Comparison of ENCODE assay signal across 8 cellular contexts in the genomic region with DNA sequence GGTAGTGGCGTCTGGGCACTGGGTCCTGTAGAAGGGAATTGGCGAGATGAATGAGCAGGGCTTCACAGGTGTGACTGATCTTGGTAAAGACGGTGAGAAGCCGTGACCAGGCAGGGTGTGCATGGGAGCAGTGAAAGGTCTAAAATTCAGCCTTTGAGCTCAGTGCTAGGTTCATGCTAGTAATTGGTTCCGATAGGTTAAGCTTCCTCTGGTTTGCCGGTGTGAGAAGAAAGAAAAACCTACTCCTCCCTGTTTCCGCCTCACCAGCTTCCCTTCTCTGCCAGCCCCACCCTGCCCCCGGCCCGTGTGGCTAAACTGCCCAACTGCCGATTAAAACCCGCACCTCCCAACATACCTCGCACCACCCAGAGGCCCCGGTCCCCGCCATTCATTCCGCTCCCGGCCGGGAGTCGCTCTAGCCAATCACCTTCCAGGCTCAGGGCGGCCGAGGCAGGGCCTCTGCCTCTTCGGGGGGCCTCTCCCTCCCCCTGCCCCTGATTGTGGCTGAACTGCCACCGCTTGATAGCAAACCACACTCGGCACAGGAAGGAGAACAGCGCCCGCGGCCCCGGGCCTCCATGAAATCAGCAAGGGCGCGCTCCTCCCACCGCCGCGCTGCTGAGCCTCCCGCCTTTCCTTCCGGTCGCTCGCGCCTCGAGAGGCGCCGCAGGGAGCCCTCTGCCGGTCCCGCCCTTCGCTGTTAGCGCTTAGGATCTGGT. TPM values are rescaled to one million over a fixed set of nuclear protein-coding genes. Genes with fewer than 3 reads are reported as not detected.
DNase-seq lines count a peak whose midpoint lies in the region; ATAC-seq, FAIRE-seq and TF ChIP-seq lines count a peak whose summit lies in the region.

No MANE protein-coding gene starts in this region.

- peak overlapping the region; percentile 86 for H3K4me3 Mint-ChIP-seq in activated T-helper 1 cell treated with anti-CD3 and anti-CD28 coated beads, Interleukin-12 subunit alpha, Interleukin-12 subunit beta, Interleukin-2, Interleukin-4 antibody, amounts not matched to agents 30 ng/mL and 10 ng/mL and 1 ng/mL, durations not matched to agents 14 hours and 24 hours and 36 hours
- peak overlapping the region; percentile 80 to 96 (median 88) for H3K4me3 Mint-ChIP-seq in naive thymus-derived CD8-positive, alpha-beta T cell

- H3K9me3 Mint-ChIP-seq in activated T-helper 1 cell treated with anti-CD3 and anti-CD28 coated beads, Interleukin-12 subunit alpha, Interleukin-12 subunit beta, Interleukin-2, Interleukin-4 antibody, amounts not matched to agents 30 ng/mL and 10 ng/mL and 1 ng/mL, durations not matched to agents 14 hours and 24 hours and 36 hours, result no peaks in the 10 kb centered on the region
- no peaks in the 10 kb centered on the region for H3K9me3 Mint-ChIP-seq in naive thymus-derived CD8-positive, alpha-beta T cell

- POLR2A ChIA-PET in naive thymus-derived CD8-positive, alpha-beta T cell (lab: Charles Lee), result interaction anchor here (0.6 to 3.4 kb wide), 17 partner anchors 9 to 529 kb away, joined by 3 to 34 read pairs (median 5); a partner anchor contains a TSS

- no peaks in the 10 kb centered on the region for H3K27me3 Mint-ChIP-seq in activated T-helper 1 cell treated with anti-CD3 and anti-CD28 coated beads, Interleukin-12 subunit alpha, Interleukin-12 subunit beta, Interleukin-2, Interleukin-4 antibody, amounts not matched to agents 30 ng/mL and 10 ng/mL and 1 ng/mL, durations not matched to agents 14 hours and 24 hours and 36 hours (ENCODE audit: insufficient read depth)
- no peaks in the 10 kb centered on the region for H3K27me3 Mint-ChIP-seq in naive thymus-derived CD8-positive, alpha-beta T cell

- no peaks in the 10 kb centered on the region for H4K20me1 ChIP-seq in DND-41 (ENCODE audit: insufficient read depth, low read length)
- no peaks in the 10 kb centered on the region for H4K20me1 ChIP-seq in GM23248 (ENCODE audit: insufficient read depth)

- intact Hi-C loops in activated T-helper 1 cell treated with anti-CD3 and anti-CD28 coated beads, Interleukin-12 subunit alpha, Interleukin-12 subunit beta, Interleukin-2, Interleukin-4 antibody, amounts not matched to agents 30 ng/mL and 10 ng/mL and 1 ng/mL, durations not matched to agents 14 hours and 24 hours and 36 hours (cut with micrococcal nuclease), result loop anchor here (1.0 to 5.0 kb wide), 9 partner anchors 8 to 550 kb away; a partner anchor contains a TSS

- TF ChIP-seq CTCF in DND-41 (IDR thresholded peaks at IDR 0.05; ENCODE audit: borderline replicate concordance, extremely low read depth, low read length, poor library complexity, severe bottlenecking) (peak; percentile 57), fibroblast of mammary gland (conservative IDR thresholded peaks at IDR 0.05; ENCODE audit: control insufficient read depth, insufficient read depth, low read depth, low read length) (no peak)

- H3K36me3 ChIP-seq in DND-41 (ENCODE audit: insufficient read depth, low read length) (peaks cover 6% of the 10 kb centered on the region; the same call in 1 of the 2 replicates), GM23248 (ENCODE audit: low read depth) (no peaks in the 10 kb centered on the region)

- H3K4me2 ChIP-seq in DND-41 (ENCODE audit: insufficient read depth, low read length) (peak overlapping the region; percentile 51), GM23248 (ENCODE audit: unreplicated experiment) (peak overlapping the region; percentile 78)

- peaks cover 6% of the 10 kb centered on the region; the same call in 1 of the 2 replicates for H3F3A ChIP-seq in GM23248 (ENCODE audit: insufficient read depth)

- H3K27ac Mint-ChIP-seq in activated T-helper 1 cell treated with anti-CD3 and anti-CD28 coated beads, Interleukin-12 subunit alpha, Interleukin-12 subunit beta, Interleukin-2, Interleukin-4 antibody, amounts not matched to agents 30 ng/mL and 10 ng/mL and 1 ng/mL, durations not matched to agents 14 hours and 24 hours and 36 hours, result peak overlapping the region; percentile 93
- peak overlapping the region; percentile 58 to 99 (median 95) for H3K27ac Mint-ChIP-seq in naive thymus-derived CD8-positive, alpha-beta T cell

- H3K4me1 ChIP-seq in DND-41 (ENCODE audit: insufficient read depth, low read length), result peaks cover 84% of the 10 kb centered on the region
- no peaks in the 10 kb centered on the region for H3K4me1 ChIP-seq in GM23248 (ENCODE audit: insufficient read depth)

- DNase-seq in DND-41 (peak; percentile 99), GM23248 (peak; percentile 90), Kasumi-1 (lab: John Stamatoyannopoulos, UW) (peak; percentile 98 to 100), RCC 7860 (ENCODE audit: low spot score) (peak; percentile 52), fibroblast of mammary gland (ENCODE audit: low read depth) (peak; percentile 51)
- peak; percentile 90 for DNase-seq in activated T-helper 1 cell treated with anti-CD3 and anti-CD28 coated beads, Interleukin-12 subunit alpha, Interleukin-12 subunit beta, Interleukin-2, Interleukin-4 antibody, amounts not matched to agents 30 ng/mL and 10 ng/mL and 1 ng/mL, durations not matched to agents 14 hours and 24 hours and 36 hours (ENCODE audit: low spot score)
- DNase-seq in naive thymus-derived CD8-positive, alpha-beta T cell, result peak; percentile 73 to 95 (median 84)
- DNase-seq in stimulated activated naive CD4-positive, alpha-beta T cell (lab: John Stamatoyannopoulos, UW), result peak; percentile 69 to 90 (median 83)

- in situ Hi-C loops in GM23248 (cut with MboI), result no loop called here

- H3K36me3 Mint-ChIP-seq in activated T-helper 1 cell treated with anti-CD3 and anti-CD28 coated beads, Interleukin-12 subunit alpha, Interleukin-12 subunit beta, Interleukin-2, Interleukin-4 antibody, amounts not matched to agents 30 ng/mL and 10 ng/mL and 1 ng/mL, durations not matched to agents 14 hours and 24 hours and 36 hours (ENCODE audit: low read depth), result peaks cover 1% of the 10 kb centered on the region
- no peaks in the 10 kb centered on the region for H3K36me3 Mint-ChIP-seq in naive thymus-derived CD8-positive, alpha-beta T cell

- no peak for FAIRE-seq in RCC 7860 (lab: Jason Lieb, UNC)

- H2AFZ ChIP-seq in DND-41 (ENCODE audit: low read depth, low read length), result no peak overlapping the region
- peak overlapping the region; percentile 98 for H2AFZ ChIP-seq in GM23248

- H3K27ac ChIP-seq in DND-41 (ENCODE audit: low read length), result peak overlapping the region; percentile 100
- peak overlapping the region; percentile 43 for H3K27ac ChIP-seq in GM23248

- H3K4me3 ChIP-seq in DND-41 (ENCODE audit: low read depth in 1 of 2, low read length in 2 of 2) (peak overlapping the region; percentile 0 to 45; a peak in 3 of 4 replicates), GM23248 (peak overlapping the region; percentile 77), fibroblast of mammary gland (ENCODE audit: control insufficient read depth, low read depth, low read length) (peak overlapping the region; percentile 70)

- H3K9ac ChIP-seq in DND-41 (ENCODE audit: low read depth, low read length) (peak overlapping the region; percentile 94), GM23248 (peak overlapping the region; percentile 81)

- H3K79me2 ChIP-seq in DND-41 (ENCODE audit: insufficient read depth, low read length) (peaks cover 43% of the 10 kb centered on the region), GM23248 (ENCODE audit: insufficient read depth) (no peaks in the 10 kb centered on the region)

- H3K27me3 ChIP-seq in DND-41 (ENCODE audit: insufficient read depth, low read length, poor library complexity) (no peaks in the 10 kb centered on the region), GM23248 (replicated peaks; ENCODE audit: insufficient read depth) (no peaks in the 10 kb centered on the region)

- H3K9me3 ChIP-seq in DND-41 (ENCODE audit: insufficient read depth, low read length, severe bottlenecking) (no peaks in the 10 kb centered on the region), GM23248 (ENCODE audit: low read depth) (no peaks in the 10 kb centered on the region)

- WGBS in GM23248 (ENCODE audit: low coverage in 1 of 2, low lambda C conversion rate in 2 of 2, missing lambda C conversion rate in 2 of 2), 2 experiments, result 2 to 4% methylated on average over 31 to 44 of the region's 44 CpGs

- peak; percentile 78 for ATAC-seq in DND-41 (ENCODE audit: insufficient read depth, low read depth)
- ATAC-seq in naive thymus-derived CD8-positive, alpha-beta T cell, result peak; percentile 83 to 88

- no peaks in the 10 kb centered on the region for H3K9me2 ChIP-seq in GM23248 (ENCODE audit: insufficient read depth)

- peaks cover 52% of the 10 kb centered on the region for H3K4me1 Mint-ChIP-seq in activated T-helper 1 cell treated with anti-CD3 and anti-CD28 coated beads, Interleukin-12 subunit alpha, Interleukin-12 subunit beta, Interleukin-2, Interleukin-4 antibody, amounts not matched to agents 30 ng/mL and 10 ng/mL and 1 ng/mL, durations not matched to agents 14 hours and 24 hours and 36 hours (ENCODE audit: low read depth)
- H3K4me1 Mint-ChIP-seq in naive thymus-derived CD8-positive, alpha-beta T cell, result peaks cover 16 to 65% (median 55%) of the 10 kb centered on the region in 4 donors

RNA-seq across cellular contexts. Expression of a gene that starts 7.3 kb away (rescaled TPM):
- 0.22 TPM in 1 of 2 replicates, not detected in the other for total RNA-seq in GM23248 (2014; rRNA removed; shearing (Covaris generic))
- polyA plus RNA-seq in GM23248 (2016; fragmentation: Nextera tagmentation; extraction: Ambion mirVana), result not detected in 2 replicates
- total RNA-seq in activated T-helper 1 cell treated with anti-CD3 and anti-CD28 coated beads, Interleukin-12 subunit alpha, Interleukin-12 subunit beta, Interleukin-2, Interleukin-4 antibody, amounts not matched to agents 30 ng/mL and 10 ng/mL and 1 ng/mL, durations not matched to agents 14 hours and 24 hours and 36 hours, result 37.8 and 38.8 TPM in 2 replicates
- total RNA-seq in naive thymus-derived CD8-positive, alpha-beta T cell, result 1 to 10 TPM; 3.4 to 4.1 TPM
- under 1 TPM; 0.29 to 0.92 (median 0.87) TPM for polyA plus RNA-seq in naive thymus-derived CD8-positive, alpha-beta T cell

Comparison
In these comparisons a context has a peak if more than half of its experiments do, and no peak if none do; other contexts are left out.
1. Peak in every context shown above with its lines: DNase-seq, ATAC-seq, H3K4me3 ChIP-seq and H3K27ac ChIP-seq.
2. H3K4me3 ChIP-seq: peak in every context shown above with its lines; median percentile 77 in GM23248; 70 in fibroblast of mammary gland; 22 in DND-41.